In the genomic region with DNA sequence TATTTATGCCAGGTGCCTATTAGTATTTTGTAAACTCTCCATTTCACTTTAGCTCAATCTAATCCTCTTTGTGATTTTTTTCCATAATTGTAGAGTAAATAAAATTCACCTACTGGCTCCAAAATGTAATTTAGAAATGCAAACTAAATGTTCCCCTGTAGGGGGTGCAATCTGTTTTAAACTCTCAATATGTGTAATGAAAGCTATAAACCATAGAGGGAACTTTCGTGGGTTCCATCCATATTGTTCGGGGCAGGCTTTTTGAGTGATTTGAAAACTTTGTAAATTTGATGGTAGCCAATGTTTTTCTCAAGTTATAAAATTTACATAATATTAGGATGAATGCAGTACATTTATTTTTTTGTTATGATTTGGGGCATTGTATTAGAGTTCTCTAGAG, we compare ENCODE assay signal across 9 cellular contexts. TPM values are rescaled to one million over a fixed set of nuclear protein-coding genes. Genes with fewer than 3 reads are reported as not detected.
DNase-seq lines count a peak whose midpoint lies in the region; ATAC-seq and TF ChIP-seq lines count a peak whose summit lies in the region.
"Had no signal": no experiment of that assay in that cellular context is flagged by ENCODE, and none has a peak within 500 bp of the region (broad histone marks: within the 10 kb centered on the region; RNA-seq: fewer than 3 reads in every experiment).

No MANE protein-coding gene starts in this region.

- no peak for TF ChIP-seq POLR2A in suprapubic skin (IDR thresholded peaks at IDR 0.05)

- H3K9ac ChIP-seq in smooth muscle cell (ENCODE audit: low read depth): no peak overlapping the region

- peaks cover 8% of the 10 kb centered on the region for H3F3A ChIP-seq in smooth muscle cell (ENCODE audit: low read depth)

- H3K27ac ChIP-seq in RWPE2 (ENCODE audit: poor library complexity, severe bottlenecking) (no peak overlapping the region), smooth muscle cell (ENCODE audit: low read depth) (no peak overlapping the region), suprapubic skin (no peak overlapping the region)

- H3K4me1 ChIP-seq in RWPE2 (ENCODE audit: insufficient read depth, poor library complexity, severe bottlenecking) (no peaks in the 10 kb centered on the region), smooth muscle cell (ENCODE audit: low read depth) (peaks cover 20% of the 10 kb centered on the region), suprapubic skin (peaks cover 23% of the 10 kb centered on the region)

- no peak overlapping the region for H3K4me2 ChIP-seq in smooth muscle cell

- TF ChIP-seq CTCF in RWPE2 (IDR thresholded peaks at IDR 0.05; ENCODE audit: poor library complexity, severe bottlenecking): peak; percentile 47
- peak; percentile 56 for TF ChIP-seq CTCF in smooth muscle cell (IDR thresholded peaks at IDR 0.05; ENCODE audit: borderline replicate concordance, insufficient read depth, poor library complexity, severe bottlenecking)
- TF ChIP-seq CTCF in suprapubic skin (IDR thresholded peaks at IDR 0.05): peak in 1 of 2 donors; percentile 23

- ATAC-seq in HG03439 (IDR thresholded peaks at IDR 0.05; ENCODE audit: unreplicated experiment) (peak; percentile 51), RWPE2 (ENCODE audit: low read depth) (no peak), HG02798 (IDR thresholded peaks at IDR 0.05; ENCODE audit: poor library complexity, unreplicated experiment) (no peak)

- H3K36me3 ChIP-seq in RWPE2 (ENCODE audit: low read depth) (no peaks in the 10 kb centered on the region), smooth muscle cell (ENCODE audit: low read depth) (no peaks in the 10 kb centered on the region), suprapubic skin (no peaks in the 10 kb centered on the region)

- WGBS in smooth muscle cell (ENCODE audit: low lambda C conversion rate): 72% methylated on average over 2 of the region's 2 CpGs
- WGBS in suprapubic skin: 28% methylated on average over 2 of the region's 2 CpGs

- no peak for TF ChIP-seq EP300 in suprapubic skin (IDR thresholded peaks at IDR 0.05)

- no peaks in the 10 kb centered on the region for H4K20me1 ChIP-seq in smooth muscle cell (ENCODE audit: low read depth)

- H3K27me3 ChIP-seq in RWPE2 (ENCODE audit: insufficient read depth, poor library complexity, severe bottlenecking) (no peaks in the 10 kb centered on the region), smooth muscle cell (ENCODE audit: low read depth) (no peaks in the 10 kb centered on the region), suprapubic skin (no peaks in the 10 kb centered on the region)

- no peaks in the 10 kb centered on the region for H3K79me2 ChIP-seq in smooth muscle cell (ENCODE audit: low read depth)

- H3K9me3 ChIP-seq in RWPE2 (ENCODE audit: severe bottlenecking) (no peaks in the 10 kb centered on the region), smooth muscle cell (replicated peaks; ENCODE audit: low read depth) (no peaks in the 10 kb centered on the region), suprapubic skin (no peaks in the 10 kb centered on the region)

- H3K4me3 ChIP-seq in RWPE2 (ENCODE audit: severe bottlenecking) (no peak overlapping the region), smooth muscle cell (no peak overlapping the region), suprapubic skin (no peak overlapping the region)
- H3K4me3 ChIP-seq: skin epidermis had no signal

- in situ Hi-C loops in G401 (cut with HindIII; ENCODE audit: low sequenced_read_pairs): loop anchor here (10.0 kb wide), 1 partner anchor 102 kb away; no protein-coding TSS in a partner anchor

- no peak overlapping the region for H2AFZ ChIP-seq in smooth muscle cell (ENCODE audit: low read depth)

- DNase-seq in G401 (ENCODE audit: low spot score) (peak; percentile 30), RWPE2 (ENCODE audit: low spot score) (no peak), fibroblast of the conjunctiva (ENCODE audit: low read depth) (peak; percentile 26), smooth muscle cell (lab: John Stamatoyannopoulos, UW; ENCODE audit: unreplicated experiment) (no peak), kidney glomerular epithelial cell (lab: John Stamatoyannopoulos, UW) (no peak), suprapubic skin (ENCODE audit: low spot score in 2 of 2) (no peak)

RNA-seq across cellular contexts. Expression of gene TSPYL6, which starts 49.4 kb away (rescaled TPM):
- total RNA-seq in G401 (2014; rRNA removed; shearing (Covaris generic)): not detected in 2 replicates
- total RNA-seq in smooth muscle cell (0.04 TPM in 1 of 2 replicates, not detected in the other), suprapubic skin (not detected)
- polyA plus RNA-seq in smooth muscle cell: not detected in 2 replicates

Comparison
In these comparisons a context has a peak if more than half of its experiments do, and no peak if none do; other contexts are left out.
1. DNase-seq: peak in G401 (single experiment) and fibroblast of the conjunctiva (single experiment); none in RWPE2 (single experiment), smooth muscle cell (single experiment), kidney glomerular epithelial cell (single experiment) and suprapubic skin (0 of 2).